In genomic region chr14:74549588-74549987, GRCh38 we compare ENCODE assay signal across 14 cellular contexts. TPM values are rescaled to one million over a fixed set of nuclear protein-coding genes. Genes with fewer than 3 reads are reported as not detected.
DNase-seq lines count a peak whose midpoint lies in the region; FAIRE-seq and TF ChIP-seq lines count a peak whose summit lies in the region.
"Had no signal": no experiment of that assay in that cellular context is flagged by ENCODE, and none has a peak within 500 bp of the region (broad histone marks: within the 10 kb centered on the region; RNA-seq: fewer than 3 reads in every experiment).

No MANE protein-coding gene starts in this region.

- no peak overlapping the region for H2BK15ac ChIP-seq in mesendoderm (replicated peaks; ENCODE audit: low read depth)

- TF ChIP-seq CTCF in mammary epithelial cell (conservative IDR thresholded peaks at IDR 0.05 in 1 of 2, IDR thresholded peaks at IDR 0.05 in 1 of 2; ENCODE audit: extremely low read depth in 1 of 2, insufficient read depth in 1 of 2, low read depth in 1 of 2, low read length in 2 of 2) (peak; percentile 38 to 90), ovary (IDR thresholded peaks at IDR 0.05) (no peak), D721Med (IDR thresholded peaks at IDR 0.05; ENCODE audit: insufficient read depth, missing control alignments) (no peak)

- H4K5ac ChIP-seq in mesendoderm (ENCODE audit: low read length) = no peak overlapping the region

- peaks cover 15% of the 10 kb centered on the region for H3K79me2 ChIP-seq in mammary epithelial cell (ENCODE audit: insufficient read depth, low read length)
- no peaks in the 10 kb centered on the region for H3K79me2 ChIP-seq in mesendoderm (ENCODE audit: control insufficient read depth, insufficient read depth, low read length)

- H3K79me1 ChIP-seq in mesendoderm (ENCODE audit: low read length) = no peaks in the 10 kb centered on the region

- CTCF ChIA-PET in mammary epithelial cell (lab: Charles Lee; ENCODE audit: low non-redundant PET) = interaction anchor here (0.7 kb wide), 1 partner anchor 143 kb away, joined by 3 read pairs; no protein-coding TSS in a partner anchor

- H3K36me3 ChIP-seq in mammary epithelial cell (ENCODE audit: insufficient read depth, low read length) (peaks cover 56% of the 10 kb centered on the region), mesendoderm (ENCODE audit: control insufficient read depth, insufficient read depth, low read length) (no peaks in the 10 kb centered on the region), ovary (no peaks in the 10 kb centered on the region)
- H3K36me3 ChIP-seq: transverse colon had no signal

- no peak for FAIRE-seq in D721Med (lab: Jason Lieb, UNC)
- FAIRE-seq: G401.6 had no signal

- no peak overlapping the region for H3K4ac ChIP-seq in mesendoderm (ENCODE audit: low read depth, low read length)

- in situ Hi-C loops in mammary epithelial cell (cut with MboI; ENCODE audit: low sequenced_read_pairs in 2 of 2) = no loop called here

- BruUV-seq in mammary epithelial cell (replicated peaks; lab: Mats Ljungman, UMichigan) = no TSS peak

- DNase-seq in AG20443 (ENCODE audit: low spot score) = peak; percentile 47
- DNase-seq in HPDE6-E6E7 (ENCODE audit: extremely low spot score) = peak; percentile 72
- peak; percentile 36 for DNase-seq in mammary epithelial cell
- DNase-seq in mesendoderm = peak; percentile 45
- DNase-seq in NCI-H2171 treated with DMSO at 0.1 percent for 48 hours (lab: John Stamatoyannopoulos, UW) = no peak
- no peak for DNase-seq in ovary
- no peak for DNase-seq in amniotic stem cell (lab: John Stamatoyannopoulos, UW)
- DNase-seq in D721Med (ENCODE audit: insufficient read length, low spot score) = no peak
- DNase-seq: activated CD8-positive, alpha-beta memory T cell treated with anti-CD3 and anti-CD28 coated beads, Interleukin-2, amount 50 U/mL, for 4 hours; cerebellar nuclear complex; NCI-H345; SW 1271; transverse colon had no signal

- dilution Hi-C loops in mammary epithelial cell (cut with HindIII; ENCODE audit: low sequenced_read_pairs) = loop anchor here (5.0 kb wide), 3 partner anchors 52 to 103 kb away; no protein-coding TSS in a partner anchor

- TF ChIP-seq EP300 in ovary (IDR thresholded peaks at IDR 0.05) = no peak

- H3K9me3 ChIP-seq in mammary epithelial cell (replicated peaks; ENCODE audit: insufficient read depth, low read length) (no peaks in the 10 kb centered on the region), ovary (no peaks in the 10 kb centered on the region)
- H3K9me3 ChIP-seq: transverse colon had no signal

- no peaks in the 10 kb centered on the region for H4K20me1 ChIP-seq in mammary epithelial cell (ENCODE audit: insufficient read depth, low read length)

- H4K8ac ChIP-seq in mesendoderm (ENCODE audit: low read depth, low read length) = no peak overlapping the region

- H3K4me1 ChIP-seq in mammary epithelial cell (ENCODE audit: insufficient read depth, low read length) = peaks cover 4% of the 10 kb centered on the region
- H3K4me1 ChIP-seq in mesendoderm (ENCODE audit: control insufficient read depth, low read depth, low read length) = peaks cover 5% of the 10 kb centered on the region
- H3K4me1 ChIP-seq in ovary (ENCODE audit: insufficient read depth) = peaks cover 19% of the 10 kb centered on the region

- no peak for TF ChIP-seq POLR2A in ovary (IDR thresholded peaks at IDR 0.05)

- no peak overlapping the region for H3K23ac ChIP-seq in mesendoderm (ENCODE audit: low read length)

- H2BK5ac ChIP-seq in mesendoderm (ENCODE audit: low read length) = no peak overlapping the region

- no peaks in the 10 kb centered on the region for H3K27me3 ChIP-seq in mammary epithelial cell (ENCODE audit: insufficient read depth, low read length)
- no peaks in the 10 kb centered on the region for H3K27me3 ChIP-seq in mesendoderm (ENCODE audit: insufficient read depth, low read length, poor library complexity)
- H3K27me3 ChIP-seq in ovary = no peaks in the 10 kb centered on the region
- H3K27me3 ChIP-seq: transverse colon had no signal

- H2AK5ac ChIP-seq in mesendoderm (ENCODE audit: low read length) = no peak overlapping the region

- no CpG with 5 or more reads among the region's 1 CpG for WGBS in mammary epithelial cell (ENCODE audit: low coverage, missing lambda C conversion rate)
- no CpG with 5 or more reads among the region's 1 CpG for WGBS in mesendoderm (ENCODE audit: extremely low coverage, insufficient coverage, low lambda C conversion rate)
- WGBS in ovary, 3 donors = 89 to 100% (median 92%) methylated on average over 1 of the region's 1 CpG

- H3K9ac ChIP-seq in mammary epithelial cell (ENCODE audit: insufficient read depth, low read length) (no peak overlapping the region), mesendoderm (ENCODE audit: low read length) (no peak overlapping the region)

- H3K4me3 ChIP-seq in mammary epithelial cell (replicated peaks in 1 of 3; ENCODE audit: insufficient read depth in 1 of 3, low read depth in 2 of 3, low read length in 3 of 3) (no peak overlapping the region), mesendoderm (ENCODE audit: low read length) (no peak overlapping the region), ovary (no peak overlapping the region)
- H3K4me3 ChIP-seq: transverse colon had no signal

- H3K18ac ChIP-seq in mesendoderm (ENCODE audit: low read length) = no peak overlapping the region

- no peak overlapping the region for H2AFZ ChIP-seq in mammary epithelial cell (ENCODE audit: low read depth, low read length)

- H3K56ac ChIP-seq in mesendoderm (ENCODE audit: low read length) = no peak overlapping the region

- H3K27ac ChIP-seq in mammary epithelial cell (ENCODE audit: insufficient read depth, low read depth, low read length) (no peak overlapping the region), mesendoderm (ENCODE audit: low read depth, low read length) (no peak overlapping the region), ovary (no peak overlapping the region)
- H3K27ac ChIP-seq: transverse colon had no signal

- H2BK120ac ChIP-seq in mesendoderm (ENCODE audit: low read depth, low read length) = no peak overlapping the region

- H3K4me2 ChIP-seq in mammary epithelial cell (ENCODE audit: insufficient read depth, low read depth, low read length) (no peak overlapping the region), mesendoderm (ENCODE audit: low read length) (no peak overlapping the region)

- intact Hi-C loops in mammary epithelial cell (cut with micrococcal nuclease) (loop anchor here (1.0 kb wide), 5 partner anchors 23 to 255 kb away; no protein-coding TSS in a partner anchor), ovary (cut with DNase I) (no loop called here)

RNA-seq across cellular contexts. Expression of gene ISCA2, which starts 56.0 kb away (rescaled TPM):
- total RNA-seq in mammary epithelial cell = 10 to 100 TPM in 1 of 2 donors, 1 to 10 TPM in 1; 6.7 to 18.2 TPM
- 20.5 TPM for polyA plus RNA-seq in mammary epithelial cell
- polyA minus RNA-seq in mammary epithelial cell = not detected
- 36.8 TPM for polyA plus RNA-seq in mesendoderm (2013, experiment 1 of 2)
- polyA plus RNA-seq in mesendoderm (2013, experiment 2 of 2) = 34.3 TPM
- total RNA-seq in ovary = 10 to 100 TPM; 11.7 to 32.7 (median 26.9) TPM
- polyA plus RNA-seq in ovary = 10 to 100 TPM; 23.2 to 47.4 TPM

RNA-seq across cellular contexts. Expression of gene NPC2, which starts 56.5 kb away (rescaled TPM):
- 100 to 1,000 TPM; 248 to 347 TPM for total RNA-seq in mammary epithelial cell
- 466 TPM for polyA plus RNA-seq in mammary epithelial cell
- 327 TPM for polyA minus RNA-seq in mammary epithelial cell
- polyA plus RNA-seq in mesendoderm (2013, experiment 1 of 2) = 266 TPM
- 248 TPM for polyA plus RNA-seq in mesendoderm (2013, experiment 2 of 2)
- total RNA-seq in ovary = 100 to 1,000 TPM; 175 to 422 (median 222) TPM
- 100 to 1,000 TPM; 329 to 506 TPM for polyA plus RNA-seq in ovary

Comparison
In these comparisons a context has a peak if more than half of its experiments do, and no peak if none do; other contexts are left out.
1. DNase-seq: peak in AG20443 (single experiment), HPDE6-E6E7 (single experiment), mammary epithelial cell (single experiment) and mesendoderm (single experiment); none in NCI-H2171 treated with DMSO at 0.1 percent for 48 hours (single experiment), ovary (0 of 5), amniotic stem cell (single experiment) and D721Med (single experiment).
2. CTCF ChIP-seq: peak in mammary epithelial cell (2 of 2); none in ovary (0 of 3) and D721Med (single experiment).